17 cellular contexts compared by ENCODE assay signal in genomic region chr17:64982139-64982802, GRCh38.
A peak's percentile ranks its signal among the peaks of the same experiment; 100 is the strongest.
DNase-seq lines count a peak whose midpoint lies in the region; ATAC-seq and TF ChIP-seq lines count a peak whose summit lies in the region.
"Had no signal": no experiment of that assay in that cellular context is flagged by ENCODE, and none has a peak within 500 bp of the region (broad histone marks: within the 10 kb centered on the region; RNA-seq: fewer than 3 reads in every experiment).

No MANE protein-coding gene starts in this region.

- no peaks in the 10 kb centered on the region for H3K9me3 ChIP-seq in osteoblast (ENCODE audit: low read depth, low read length)
- H3K9me3 ChIP-seq in upper lobe of left lung = no peaks in the 10 kb centered on the region
- H3K9me3 ChIP-seq: right lobe of liver, SK-N-SH, suprapubic skin had no signal

- CTCF ChIA-PET in activated naive CD4-positive, alpha-beta T cell treated with anti-CD3 and anti-CD28 coated beads, Interleukin-2, amount 10 ng/mL, durations not matched to agents 7 days and 5 days (lab: Charles Lee) = no interaction called here
- CTCF ChIA-PET in activated naive CD4-positive, alpha-beta T cell treated with anti-CD3 and anti-CD28 coated beads for 36 hours (lab: Charles Lee) = interaction anchor here (0.6 kb wide), 1 partner anchor 119 kb away, joined by 4 read pairs; no protein-coding TSS in a partner anchor

- H3K4me1 ChIP-seq in osteoblast (ENCODE audit: insufficient read depth, low read length) (no peaks in the 10 kb centered on the region), GM23338 (ENCODE audit: insufficient read depth) (no peaks in the 10 kb centered on the region), upper lobe of left lung (peaks cover 18 to 27% (median 23%) of the 10 kb centered on the region in 4 donors)
- H3K4me1 ChIP-seq: right lobe of liver had no signal

- H3K4me3 ChIP-seq in osteoblast (ENCODE audit: insufficient read depth, low read length) (no peak overlapping the region), GM23338 (no peak overlapping the region), upper lobe of left lung (no peak overlapping the region)
- H3K4me3 ChIP-seq: dorsolateral prefrontal cortex, right lobe of liver, suprapubic skin had no signal

- WGBS in upper lobe of left lung, 2 donors = 82 to 90% methylated on average over 1 of the region's 1 CpG

- H3K9me2 ChIP-seq in GM23338 (ENCODE audit: insufficient read depth) = no peaks in the 10 kb centered on the region
- H3K9me2 ChIP-seq: SK-N-SH had no signal

- H3K27ac Mint-ChIP-seq in activated naive CD4-positive, alpha-beta T cell treated with anti-CD3 and anti-CD28 coated beads, Interleukin-2, amount 10 ng/mL, durations not matched to agents 7 days and 5 days = peak overlapping the region; percentile 64
- H3K27ac Mint-ChIP-seq in activated naive CD4-positive, alpha-beta T cell treated with anti-CD3 and anti-CD28 coated beads for 36 hours = no peak overlapping the region
- no peak overlapping the region for H3K27ac Mint-ChIP-seq in GM23338

- TF ChIP-seq CTCF in osteoblast (IDR thresholded peaks at IDR 0.05; ENCODE audit: extremely low read depth, low read depth, low read length) (no peak), GM23338 (conservative IDR thresholded peaks at IDR 0.05; ENCODE audit: low read depth in 2 of 2) (no peak), upper lobe of left lung (IDR thresholded peaks at IDR 0.05) (no peak)

- no peak for TF ChIP-seq EP300 in upper lobe of left lung (IDR thresholded peaks at IDR 0.05)

- intact Hi-C loops in activated naive CD4-positive, alpha-beta T cell treated with anti-CD3 and anti-CD28 coated beads for 36 hours (cut with micrococcal nuclease) = no loop called here

- ATAC-seq in GM23338 (no peak), upper lobe of left lung (ENCODE audit: low FRiP score in 2 of 2) (no peak)
- ATAC-seq: right lobe of liver had no signal

- no peak for DNase-seq in activated naive CD4-positive, alpha-beta T cell treated with anti-CD3 and anti-CD28 coated beads, Interleukin-2, amount 10 ng/mL, durations not matched to agents 7 days and 5 days
- no peak for DNase-seq in activated naive CD4-positive, alpha-beta T cell treated with anti-CD3 and anti-CD28 coated beads for 36 hours
- DNase-seq in M059J (ENCODE audit: low read depth) (peak; percentile 64), amniotic epithelial cell (ENCODE audit: low read depth) (peak; percentile 42), osteoblast (ENCODE audit: insufficient read length, low spot score, missing footprints) (peak; percentile 36), GM23338 (ENCODE audit: low spot score) (no peak), NCI-H2081 treated with DMSO at 0.1 percent for 48 hours (lab: John Stamatoyannopoulos, UW) (no peak), upper lobe of left lung (no peak)
- DNase-seq: activated naive CD4-positive, alpha-beta T cell; COR-L47; dorsolateral prefrontal cortex; NCI-H187; NCI-H510A treated with DMSO at 0.1 percent for 48 hours; nucleus accumbens; SK-N-SH had no signal

- no peak overlapping the region for H3K4me3 Mint-ChIP-seq in activated naive CD4-positive, alpha-beta T cell treated with anti-CD3 and anti-CD28 coated beads, Interleukin-2, amount 10 ng/mL, durations not matched to agents 7 days and 5 days
- H3K4me3 Mint-ChIP-seq in activated naive CD4-positive, alpha-beta T cell treated with anti-CD3 and anti-CD28 coated beads for 36 hours = no peak overlapping the region
- no peak overlapping the region for H3K4me3 Mint-ChIP-seq in GM23338

- no peaks in the 10 kb centered on the region for H3K79me2 ChIP-seq in osteoblast (ENCODE audit: insufficient read depth, low read length)
- no peaks in the 10 kb centered on the region for H3K79me2 ChIP-seq in GM23338 (replicated peaks; ENCODE audit: insufficient read depth)

- no peaks in the 10 kb centered on the region for H3K36me3 ChIP-seq in osteoblast (ENCODE audit: insufficient read depth, low read length)
- no peaks in the 10 kb centered on the region for H3K36me3 ChIP-seq in GM23338 (ENCODE audit: insufficient read depth)
- H3K36me3 ChIP-seq in upper lobe of left lung = no peaks in the 10 kb centered on the region
- H3K36me3 ChIP-seq: right lobe of liver, suprapubic skin had no signal

- peaks cover 10% of the 10 kb centered on the region for H3K36me3 Mint-ChIP-seq in activated naive CD4-positive, alpha-beta T cell treated with anti-CD3 and anti-CD28 coated beads, Interleukin-2, amount 10 ng/mL, durations not matched to agents 7 days and 5 days
- H3K36me3 Mint-ChIP-seq in activated naive CD4-positive, alpha-beta T cell treated with anti-CD3 and anti-CD28 coated beads for 36 hours (ENCODE audit: low read depth) = no peaks in the 10 kb centered on the region
- H3K36me3 Mint-ChIP-seq in GM23338 (ENCODE audit: low read depth) = no peaks in the 10 kb centered on the region

- H3K27ac ChIP-seq in osteoblast (ENCODE audit: low read depth, low read length) (no peak overlapping the region), GM23338 (ENCODE audit: low read depth) (no peak overlapping the region), upper lobe of left lung (no peak overlapping the region)
- H3K27ac ChIP-seq: dorsolateral prefrontal cortex, right lobe of liver, suprapubic skin had no signal

- H3K27me3 Mint-ChIP-seq in activated naive CD4-positive, alpha-beta T cell treated with anti-CD3 and anti-CD28 coated beads, Interleukin-2, amount 10 ng/mL, durations not matched to agents 7 days and 5 days = no peaks in the 10 kb centered on the region
- no peaks in the 10 kb centered on the region for H3K27me3 Mint-ChIP-seq in activated naive CD4-positive, alpha-beta T cell treated with anti-CD3 and anti-CD28 coated beads for 36 hours (ENCODE audit: low read depth)
- no peaks in the 10 kb centered on the region for H3K27me3 Mint-ChIP-seq in GM23338 (ENCODE audit: insufficient read depth, low read depth, poor library complexity)

- peak overlapping the region; percentile 29 for H2AFZ ChIP-seq in osteoblast (ENCODE audit: low read length)
- H2AFZ ChIP-seq in GM23338 = no peak overlapping the region

- H3F3A ChIP-seq in GM23338 (replicated peaks; ENCODE audit: low read depth) = no peaks in the 10 kb centered on the region

- peaks cover 8% of the 10 kb centered on the region for H3K9me3 Mint-ChIP-seq in activated naive CD4-positive, alpha-beta T cell treated with anti-CD3 and anti-CD28 coated beads, Interleukin-2, amount 10 ng/mL, durations not matched to agents 7 days and 5 days
- H3K9me3 Mint-ChIP-seq in activated naive CD4-positive, alpha-beta T cell treated with anti-CD3 and anti-CD28 coated beads for 36 hours = no peaks in the 10 kb centered on the region
- H3K9me3 Mint-ChIP-seq in GM23338 = no peaks in the 10 kb centered on the region

- H4K20me1 ChIP-seq in osteoblast (ENCODE audit: insufficient read depth, low read length) (no peaks in the 10 kb centered on the region), GM23338 (replicated peaks; ENCODE audit: insufficient read depth) (no peaks in the 10 kb centered on the region)

- H3K4me2 ChIP-seq in osteoblast (ENCODE audit: insufficient read depth, low read length) (no peak overlapping the region), GM23338 (no peak overlapping the region)
- H3K4me2 ChIP-seq: SK-N-SH had no signal

- no peaks in the 10 kb centered on the region for H3K27me3 ChIP-seq in osteoblast (ENCODE audit: insufficient read depth, low read length)
- H3K27me3 ChIP-seq in GM23338 (ENCODE audit: insufficient read depth) = no peaks in the 10 kb centered on the region
- H3K27me3 ChIP-seq in upper lobe of left lung = no peaks in the 10 kb centered on the region
- H3K27me3 ChIP-seq: dorsolateral prefrontal cortex, right lobe of liver, suprapubic skin had no signal

- peaks cover 55% of the 10 kb centered on the region for H3K4me1 Mint-ChIP-seq in activated naive CD4-positive, alpha-beta T cell treated with anti-CD3 and anti-CD28 coated beads, Interleukin-2, amount 10 ng/mL, durations not matched to agents 7 days and 5 days
- H3K4me1 Mint-ChIP-seq in activated naive CD4-positive, alpha-beta T cell treated with anti-CD3 and anti-CD28 coated beads for 36 hours (ENCODE audit: low read depth) = peaks cover 38% of the 10 kb centered on the region
- peaks cover 13% of the 10 kb centered on the region for H3K4me1 Mint-ChIP-seq in GM23338

- no peak for TF ChIP-seq POLR2A in upper lobe of left lung (IDR thresholded peaks at IDR 0.05)

TF ChIP-seq in GM23338, 12 proteins besides CTCF, POLR2A, EP300 and RAD21 (continues in another document):
- no peak for TF ChIP-seq ETS1 (IDR thresholded peaks at IDR 0.05)
- no peak for TF ChIP-seq NANOG (IDR thresholded peaks at IDR 0.05; ENCODE audit: borderline replicate concordance)
- TF ChIP-seq STAT1 (IDR thresholded peaks at IDR 0.05; ENCODE audit: unreplicated experiment) = no peak
- no peak for TF ChIP-seq POLR2AphosphoS5 (IDR thresholded peaks at IDR 0.05; ENCODE audit: low read depth)
- no peak for TF ChIP-seq CREB1 (CRISPR knock-in tag; IDR thresholded peaks at IDR 0.05; ENCODE audit: low read depth)
- no peak for TF ChIP-seq ZNF114 (CRISPR knock-in tag; IDR thresholded peaks at IDR 0.05)
- no peak for TF ChIP-seq EZH2 (IDR thresholded peaks at IDR 0.05; ENCODE audit: low read depth, unreplicated experiment)
- TF ChIP-seq EZH2phosphoT487 (IDR thresholded peaks at IDR 0.05; ENCODE audit: unreplicated experiment) = no peak

Comparison
In these comparisons a context has a peak if more than half of its experiments do, and no peak if none do; other contexts are left out.
1. DNase-seq: peak in M059J (single experiment), amniotic epithelial cell (single experiment) and osteoblast (single experiment); none in activated naive CD4-positive, alpha-beta T cell treated with anti-CD3 and anti-CD28 coated beads, Interleukin-2, amount 10 ng/mL, durations not matched to agents 7 days and 5 days (single experiment), activated naive CD4-positive, alpha-beta T cell treated with anti-CD3 and anti-CD28 coated beads for 36 hours (single experiment), GM23338 (single experiment), NCI-H2081 treated with DMSO at 0.1 percent for 48 hours (single experiment) and upper lobe of left lung (0 of 2).